Comparison of ENCODE assay signal across 1 cellular context in the genomic region with DNA sequence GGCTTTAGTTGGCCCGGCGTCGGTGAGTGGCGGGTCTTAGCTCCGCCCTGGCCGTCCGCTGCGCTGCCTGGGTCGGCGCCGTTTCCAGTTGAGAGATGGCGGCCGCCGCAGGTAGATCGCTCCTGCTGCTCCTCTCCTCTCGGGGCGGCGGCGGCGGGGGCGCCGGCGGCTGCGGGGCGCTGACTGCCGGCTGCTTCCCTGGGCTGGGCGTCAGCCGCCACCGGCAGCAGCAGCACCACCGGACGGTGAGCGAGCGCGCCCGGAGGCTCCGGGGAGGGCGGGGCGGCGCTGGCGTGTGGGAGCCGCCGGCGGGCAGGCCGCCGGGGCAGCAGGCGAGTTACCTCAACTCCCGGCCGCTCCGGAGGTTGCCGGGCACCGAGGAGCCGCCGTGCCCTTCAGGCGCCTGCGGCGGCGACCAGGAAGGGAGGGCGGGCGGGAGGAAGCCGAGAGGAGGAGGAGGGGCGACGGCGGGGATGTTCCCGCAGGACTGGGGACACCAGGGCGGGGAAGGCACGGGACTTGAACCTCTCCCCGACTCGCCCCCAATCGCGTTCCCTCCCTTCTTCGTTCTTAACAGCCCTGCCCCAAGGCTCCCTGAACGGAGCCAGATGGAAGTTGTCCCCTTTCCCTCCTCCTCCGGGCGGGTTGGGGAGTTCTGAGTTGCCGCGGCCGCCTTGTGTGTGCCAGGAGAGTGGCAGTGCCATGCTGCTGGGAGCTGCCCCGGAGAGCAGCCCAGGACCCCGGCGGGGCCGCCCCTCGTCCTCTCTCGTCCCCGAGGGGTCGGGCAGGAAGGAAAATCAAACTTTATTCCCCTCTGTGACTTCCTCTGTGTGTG.
TF ChIP-seq lines count a peak whose summit lies in the region.

A gene with protein sequence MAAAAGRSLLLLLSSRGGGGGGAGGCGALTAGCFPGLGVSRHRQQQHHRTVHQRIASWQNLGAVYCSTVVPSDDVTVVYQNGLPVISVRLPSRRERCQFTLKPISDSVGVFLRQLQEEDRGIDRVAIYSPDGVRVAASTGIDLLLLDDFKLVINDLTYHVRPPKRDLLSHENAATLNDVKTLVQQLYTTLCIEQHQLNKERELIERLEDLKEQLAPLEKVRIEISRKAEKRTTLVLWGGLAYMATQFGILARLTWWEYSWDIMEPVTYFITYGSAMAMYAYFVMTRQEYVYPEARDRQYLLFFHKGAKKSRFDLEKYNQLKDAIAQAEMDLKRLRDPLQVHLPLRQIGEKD (plus strand): TSS at position 87 of the 835 bp plus-strand sequence. CDS start 9 bp downstream, at position 96.

TF ChIP-seq in IMR-90, 13 proteins besides CTCF, POLR2A, EP300 and RAD21:
- TF ChIP-seq MAZ (IDR thresholded peaks at IDR 0.05; ENCODE audit: borderline replicate concordance, low read depth, low read length) (peak; percentile 62; the same call in 1 of the 2 replicates), FOS (IDR thresholded peaks at IDR 0.05; ENCODE audit: low read depth, low read length) (no peak), BHLHE40 (IDR thresholded peaks at IDR 0.05; ENCODE audit: low read depth, low read length) (peak; percentile 68; the same call in 1 of the 2 replicates), CHD1 (IDR thresholded peaks at IDR 0.05; ENCODE audit: low read depth, low read length) (no peak; the same call in 1 of the 2 replicates), MXI1 (IDR thresholded peaks at IDR 0.05; ENCODE audit: borderline replicate concordance, low read depth, low read length) (0 out of 2 replicates have a peak, but pooled peaks have one; percentile 24), RFX5 (IDR thresholded peaks at IDR 0.05; ENCODE audit: low read depth, low read length) (no peak), RCOR1 (IDR thresholded peaks at IDR 0.05; ENCODE audit: insufficient replicate concordance, low read length) (no peak), MAFK (IDR thresholded peaks at IDR 0.05; ENCODE audit: low read depth, low read length) (no peak)
